ENCODE assay signal across 8 cellular contexts in the genomic region with DNA sequence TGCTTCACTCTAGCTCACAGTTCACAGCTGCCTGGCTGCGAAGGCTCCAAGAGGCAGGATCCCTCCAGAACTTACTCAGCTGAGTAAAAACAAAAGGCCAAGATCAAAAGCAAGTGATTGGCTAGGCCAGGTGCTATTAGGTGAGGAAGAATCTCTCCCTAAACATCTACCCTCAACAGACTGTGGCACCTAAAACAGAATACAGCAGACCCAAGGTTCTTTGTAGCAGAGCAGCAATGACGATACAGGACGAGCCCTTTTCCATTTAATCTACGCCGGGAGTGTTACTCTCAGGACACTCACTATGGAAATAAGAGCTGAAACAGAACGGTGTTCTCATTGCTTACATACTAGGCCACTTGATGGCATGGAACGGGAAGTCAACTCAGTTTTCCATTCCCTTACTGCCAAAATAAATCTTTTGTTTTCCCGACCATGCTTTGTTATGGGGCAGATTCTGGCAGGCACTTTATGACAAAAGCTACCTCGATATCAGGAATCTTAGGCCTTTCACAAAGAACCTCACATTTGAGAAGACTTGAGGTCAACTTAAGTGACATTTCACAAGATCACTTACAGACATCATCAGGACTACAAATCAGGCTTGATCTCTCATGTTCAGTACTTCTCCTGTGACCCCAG. TPM values are rescaled to one million over a fixed set of nuclear protein-coding genes. Genes with fewer than 3 reads are reported as not detected.
A peak's percentile ranks its signal among the peaks of the same experiment; 100 is the strongest.
DNase-seq lines count a peak whose midpoint lies in the region; ATAC-seq and TF ChIP-seq lines count a peak whose summit lies in the region.

No MANE protein-coding gene starts in this region.

- TF ChIP-seq CTCF in HL-60 (IDR thresholded peaks at IDR 0.05; ENCODE audit: insufficient read depth, low read length) (no peak), WERI-Rb-1 (IDR thresholded peaks at IDR 0.05; ENCODE audit: low read depth, low read length) (no peak), fibroblast of pulmonary artery (IDR thresholded peaks at IDR 0.05; ENCODE audit: low read length, missing control alignments) (no peak)

- H3K27ac ChIP-seq in CD4-positive, alpha-beta memory T cell (ENCODE audit: low read depth, low read length), result peak overlapping the region; percentile 88
- H3K27ac ChIP-seq in HL-60 (replicated peaks), result peak overlapping the region; percentile 92
- H3K27ac ChIP-seq in WERI-Rb-1, result peak overlapping the region; percentile 92

- ATAC-seq in natural killer cell treated with Interleukin-12 subunit alpha and Interleukin-12 subunit beta and Interleukin-15 and Interleukin-18, amount 100 ng/mL, for 72 hours, result no peak
- ATAC-seq in GM21619 (IDR thresholded peaks at IDR 0.05; ENCODE audit: unreplicated experiment) (no peak), GM18909 (IDR thresholded peaks at IDR 0.05; ENCODE audit: poor library complexity, unreplicated experiment) (no peak)

- H3K36me3 Mint-ChIP-seq in CD4-positive, alpha-beta memory T cell, result peaks cover 13 to 28% of the 10 kb centered on the region in 2 donors
- peaks cover 14% of the 10 kb centered on the region for H3K36me3 Mint-ChIP-seq in natural killer cell treated with Interleukin-12 subunit alpha and Interleukin-12 subunit beta and Interleukin-15 and Interleukin-18, amount 100 ng/mL, for 72 hours

- intact Hi-C loops in CD4-positive, alpha-beta memory T cell (cut with micrococcal nuclease), result loop anchor here (2.0 kb wide), 1 partner anchor 789 kb away; the partner anchor contains the start of gene BNIP2

- H3K4me3 ChIP-seq in CD4-positive, alpha-beta memory T cell (ENCODE audit: low read length in 2 of 2), result peak overlapping the region; percentile 72 to 85
- peak overlapping the region; percentile 71 for H3K4me3 ChIP-seq in HL-60 (replicated peaks; ENCODE audit: insufficient read depth, low read length)
- peak overlapping the region; percentile 78 for H3K4me3 ChIP-seq in WERI-Rb-1 (ENCODE audit: low read depth, low read length)
- H3K4me3 ChIP-seq in fibroblast of pulmonary artery (replicated peaks; ENCODE audit: low read depth, low read length), result peak overlapping the region; percentile 79

- peak overlapping the region; percentile 96 to 100 (median 99) for H3K27ac Mint-ChIP-seq in CD4-positive, alpha-beta memory T cell
- peak overlapping the region; percentile 92 to 96 for H3K27ac Mint-ChIP-seq in natural killer cell treated with Interleukin-12 subunit alpha and Interleukin-12 subunit beta and Interleukin-15 and Interleukin-18, amount 100 ng/mL, for 72 hours

- POLR2A ChIA-PET in CD4-positive, alpha-beta memory T cell (lab: Charles Lee; ENCODE audit: partially characterized antibody), result interaction anchor here (0.7 to 3.8 kb wide), 9 partner anchors 12 to 788 kb away, joined by 3 to 30 read pairs (median 5); partner anchors contain the start of gene ANXA2

- H3K4me3 Mint-ChIP-seq in CD4-positive, alpha-beta memory T cell, result peak overlapping the region; percentile 91 to 100 (median 98)
- H3K4me3 Mint-ChIP-seq in natural killer cell treated with Interleukin-12 subunit alpha and Interleukin-12 subunit beta and Interleukin-15 and Interleukin-18, amount 100 ng/mL, for 72 hours, result peak overlapping the region; percentile 99

- CTCF ChIA-PET in CD4-positive, alpha-beta memory T cell (lab: Charles Lee; ENCODE audit: partially characterized antibody), result interaction anchor here (1.4 kb wide), 1 partner anchor 439 kb away, joined by 3 read pairs; no protein-coding TSS in a partner anchor

- peaks cover 38% of the 10 kb centered on the region for H3K4me1 ChIP-seq in CD4-positive, alpha-beta memory T cell (ENCODE audit: insufficient read depth, low read length)

- peak in 1 of 5 donors; percentile 18 for DNase-seq in CD4-positive, alpha-beta memory T cell
- DNase-seq in HL-60 (ENCODE audit: low read depth in 1 of 2, low spot score in 1 of 2) (peak in 1 of 2 experiments; percentile 9), WERI-Rb-1 (no peak), fibroblast of pulmonary artery (ENCODE audit: low read depth) (peak; percentile 35), iPS-NIHi11 (ENCODE audit: low spot score) (no peak)
- DNase-seq in natural killer cell treated with Interleukin-12 subunit alpha and Interleukin-12 subunit beta and Interleukin-15 and Interleukin-18, amount 100 ng/mL, for 72 hours (ENCODE audit: low spot score), result no peak

- H3K27me3 Mint-ChIP-seq in CD4-positive, alpha-beta memory T cell, result no peaks in the 10 kb centered on the region
- no peaks in the 10 kb centered on the region for H3K27me3 Mint-ChIP-seq in natural killer cell treated with Interleukin-12 subunit alpha and Interleukin-12 subunit beta and Interleukin-15 and Interleukin-18, amount 100 ng/mL, for 72 hours

- no peaks in the 10 kb centered on the region for H3K9me3 ChIP-seq in CD4-positive, alpha-beta memory T cell (ENCODE audit: control insufficient read depth in 1 of 2, low read length in 2 of 2)
- H3K9me3 ChIP-seq in WERI-Rb-1 (ENCODE audit: severe bottlenecking), result no peaks in the 10 kb centered on the region

- no peaks in the 10 kb centered on the region for H3K36me3 ChIP-seq in CD4-positive, alpha-beta memory T cell (ENCODE audit: insufficient read depth, low read length)
- peaks cover 36% of the 10 kb centered on the region for H3K36me3 ChIP-seq in WERI-Rb-1

- peaks cover 37 to 56% (median 47%) of the 10 kb centered on the region in 4 donors for H3K4me1 Mint-ChIP-seq in CD4-positive, alpha-beta memory T cell
- peaks cover 32 to 46% of the 10 kb centered on the region in 2 donors for H3K4me1 Mint-ChIP-seq in natural killer cell treated with Interleukin-12 subunit alpha and Interleukin-12 subunit beta and Interleukin-15 and Interleukin-18, amount 100 ng/mL, for 72 hours (ENCODE audit: low read depth in 2 of 2)

- peaks cover 0 to 6% (median 0%) of the 10 kb centered on the region in 8 donors for H3K9me3 Mint-ChIP-seq in CD4-positive, alpha-beta memory T cell
- H3K9me3 Mint-ChIP-seq in natural killer cell treated with Interleukin-12 subunit alpha and Interleukin-12 subunit beta and Interleukin-15 and Interleukin-18, amount 100 ng/mL, for 72 hours, result no peaks in the 10 kb centered on the region

- no peaks in the 10 kb centered on the region for H3K27me3 ChIP-seq in CD4-positive, alpha-beta memory T cell (ENCODE audit: insufficient read depth, low read length)
- no peaks in the 10 kb centered on the region for H3K27me3 ChIP-seq in HL-60 (ENCODE audit: insufficient read depth, poor library complexity, severe bottlenecking)
- H3K27me3 ChIP-seq in WERI-Rb-1 (ENCODE audit: insufficient read depth, low read depth, severe bottlenecking), result peaks cover 3% of the 10 kb centered on the region

RNA-seq across cellular contexts. Expression of gene ICE2, which starts 0.8 kb away (rescaled TPM):
- total RNA-seq in CD4-positive, alpha-beta memory T cell, result 10 to 100 TPM; 63.7 to 68.4 TPM
- 10 to 100 TPM; 46.5 to 58.7 TPM for polyA plus RNA-seq in CD4-positive, alpha-beta memory T cell
- 10 to 100 TPM; 38.9 to 79.4 TPM for total RNA-seq in natural killer cell treated with Interleukin-12 subunit alpha and Interleukin-12 subunit beta and Interleukin-15 and Interleukin-18, amount 100 ng/mL, for 72 hours
